8 cellular contexts compared by ENCODE assay signal in the genomic region with DNA sequence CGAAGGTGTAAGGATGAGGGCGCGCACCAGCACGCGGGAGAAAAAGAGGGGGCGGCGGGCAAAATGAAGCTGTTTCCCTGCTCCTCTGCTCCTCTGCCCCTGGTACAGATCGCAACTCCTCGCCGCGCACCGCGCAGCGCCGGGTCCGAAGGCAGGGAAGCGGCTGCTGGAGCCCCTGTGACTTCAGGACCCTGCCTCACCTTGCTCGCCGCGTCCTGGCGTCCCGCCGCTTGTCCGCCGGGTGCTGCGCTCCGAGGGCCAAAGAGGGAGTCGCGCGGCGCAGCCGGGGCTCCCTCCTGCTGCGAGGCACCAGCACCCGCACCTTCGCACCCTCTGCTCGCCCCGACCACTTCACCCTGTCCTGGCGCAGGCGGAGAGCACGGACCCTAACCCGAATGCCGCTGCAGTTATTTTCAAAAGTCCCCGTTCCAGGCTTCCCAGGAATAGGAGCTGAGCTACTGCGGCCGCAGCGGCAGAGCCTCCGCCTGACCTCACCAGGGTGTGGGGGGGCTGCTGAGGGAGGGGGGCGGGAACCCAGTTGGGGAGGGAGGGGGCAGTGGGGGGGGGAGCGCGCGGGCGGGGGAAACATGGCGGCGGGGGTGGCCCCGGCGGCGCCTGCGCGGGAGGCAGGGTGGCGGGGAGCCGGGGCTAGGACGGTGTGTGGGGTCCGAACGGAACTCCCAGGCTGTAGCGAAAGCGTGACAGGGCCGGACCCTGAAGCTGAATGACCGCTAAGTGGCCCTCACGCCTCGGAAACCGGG. TPM values are rescaled to one million over a fixed set of nuclear protein-coding genes. Genes with fewer than 3 reads are reported as not detected.
DNase-seq lines count a peak whose midpoint lies in the region; ATAC-seq and TF ChIP-seq lines count a peak whose summit lies in the region.

A gene with protein sequence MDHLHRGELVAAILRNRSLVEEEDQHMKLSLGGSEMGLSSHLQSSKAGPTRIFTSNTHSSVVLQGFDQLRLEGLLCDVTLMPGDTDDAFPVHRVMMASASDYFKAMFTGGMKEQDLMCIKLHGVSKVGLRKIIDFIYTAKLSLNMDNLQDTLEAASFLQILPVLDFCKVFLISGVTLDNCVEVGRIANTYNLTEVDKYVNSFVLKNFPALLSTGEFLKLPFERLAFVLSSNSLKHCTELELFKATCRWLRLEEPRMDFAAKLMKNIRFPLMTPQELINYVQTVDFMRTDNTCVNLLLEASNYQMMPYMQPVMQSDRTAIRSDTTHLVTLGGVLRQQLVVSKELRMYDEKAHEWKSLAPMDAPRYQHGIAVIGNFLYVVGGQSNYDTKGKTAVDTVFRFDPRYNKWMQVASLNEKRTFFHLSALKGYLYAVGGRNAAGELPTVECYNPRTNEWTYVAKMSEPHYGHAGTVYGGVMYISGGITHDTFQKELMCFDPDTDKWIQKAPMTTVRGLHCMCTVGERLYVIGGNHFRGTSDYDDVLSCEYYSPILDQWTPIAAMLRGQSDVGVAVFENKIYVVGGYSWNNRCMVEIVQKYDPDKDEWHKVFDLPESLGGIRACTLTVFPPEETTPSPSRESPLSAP (minus strand): TSS at position 503 of the 761 bp plus-strand sequence. CDS start 88,337 bp downstream, outside the sequence.

- H3K36me3 ChIP-seq in SK-N-MC (ENCODE audit: insufficient read depth, low read length), result no peaks in the 10 kb centered on the region
- no peaks in the 10 kb centered on the region for H3K36me3 ChIP-seq in PC-9 (ENCODE audit: low read depth)

- H3K27ac Mint-ChIP-seq in dendritic cell treated with granulocyte-macrophage colony-stimulating factor and Interleukin-4, amounts not matched to agents 40 ng/mL and 50 ng/mL, for 4 days, result peak within 1 kb of the TSS; percentile 50

- no peaks in the 10 kb centered on the region for H3K9me2 ChIP-seq in PC-9 (ENCODE audit: insufficient read depth)

- H3K27ac ChIP-seq in SK-N-MC (no peak within 1 kb of the TSS), PC-9 (no peak within 1 kb of the TSS)

- peak in 12 of 14 donors; percentile 5 to 54 (median 26) for DNase-seq in C1 segment of cervical spinal cord (lab: John Stamatoyannopoulos, UW)
- DNase-seq in SK-N-MC (ENCODE audit: low read depth, low spot score), result no peak
- DNase-seq in left colon, result peak; percentile 33
- peak; percentile 18 for DNase-seq in stimulated activated CD4-positive, alpha-beta T cell treated with anti-CD3 and anti-CD28 coated beads, Interleukin-15, amount 100 ng/mL, for 24 hours
- DNase-seq in PC-9, result no peak
- no peak for DNase-seq in activated CD4-positive, CD25-positive, alpha-beta regulatory T cell (lab: John Stamatoyannopoulos, UW)

- H3K9me3 ChIP-seq in SK-N-MC (ENCODE audit: low read depth, low read length) (no peaks in the 10 kb centered on the region), PC-9 (ENCODE audit: insufficient read depth, low read depth) (no peaks in the 10 kb centered on the region)

- H3K4me3 ChIP-seq in SK-N-MC (peak within 1 kb of the TSS; percentile 77), PC-9 (no peak within 1 kb of the TSS)

- peak within 1 kb of the TSS; percentile 72 for H3K9ac ChIP-seq in SK-N-MC (ENCODE audit: insufficient read length)

- POLR2A ChIA-PET in PC-9 (lab: Charles Lee; ENCODE audit: unreplicated experiment), result no interaction called here

- no peak within 1 kb of the TSS for H3K4me2 ChIP-seq in PC-9

- H3K79me2 ChIP-seq in PC-9 (ENCODE audit: low read depth), result no peaks in the 10 kb centered on the region

- H3F3A ChIP-seq in PC-9 (ENCODE audit: insufficient read depth, low read depth), result no peaks in the 10 kb centered on the region

- TF ChIP-seq CTCF in PC-9 (conservative IDR thresholded peaks at IDR 0.05), result no peak

- peak; percentile 58 for ATAC-seq in GM21360 (IDR thresholded peaks at IDR 0.05; ENCODE audit: unreplicated experiment)
- ATAC-seq in left colon, result peak; percentile 82

- CTCF ChIA-PET in PC-9 (lab: Charles Lee), result no interaction called here

- H3K4me1 ChIP-seq in PC-9 (replicated peaks; ENCODE audit: insufficient read depth), result no peaks in the 10 kb centered on the region

- H3K4me1 Mint-ChIP-seq in dendritic cell treated with granulocyte-macrophage colony-stimulating factor and Interleukin-4, amounts not matched to agents 40 ng/mL and 50 ng/mL, for 4 days (ENCODE audit: low read depth), result peaks cover 15% of the 10 kb centered on the region

- H3K27me3 Mint-ChIP-seq in dendritic cell treated with granulocyte-macrophage colony-stimulating factor and Interleukin-4, amounts not matched to agents 40 ng/mL and 50 ng/mL, for 4 days, result peaks cover 14% of the 10 kb centered on the region

- H3K27me3 ChIP-seq in PC-9 (ENCODE audit: insufficient read depth, low read depth), result no peaks in the 10 kb centered on the region

- H2AFZ ChIP-seq in PC-9, result no peak within 1 kb of the TSS

- no peaks in the 10 kb centered on the region for H3K9me3 Mint-ChIP-seq in dendritic cell treated with granulocyte-macrophage colony-stimulating factor and Interleukin-4, amounts not matched to agents 40 ng/mL and 50 ng/mL, for 4 days

- intact Hi-C loops in dendritic cell treated with granulocyte-macrophage colony-stimulating factor and Interleukin-4, amounts not matched to agents 40 ng/mL and 50 ng/mL, for 4 days (cut with micrococcal nuclease), result loop anchor here (1.0 kb wide), 1 partner anchor 12 kb away; no protein-coding TSS in a partner anchor
- intact Hi-C loops in left colon (cut with DNase I, micrococcal nuclease), result no loop called here
- intact Hi-C loops in PC-9 (cut with micrococcal nuclease; ENCODE audit: unreplicated experiment), result no loop called here

- no peaks in the 10 kb centered on the region for H4K20me1 ChIP-seq in PC-9 (ENCODE audit: insufficient read depth)

- peak within 1 kb of the TSS; percentile 77 for H3K4me3 Mint-ChIP-seq in dendritic cell treated with granulocyte-macrophage colony-stimulating factor and Interleukin-4, amounts not matched to agents 40 ng/mL and 50 ng/mL, for 4 days

- no TSS peak for BruUV-seq in PC-9 (replicated peaks; lab: Mats Ljungman, UMichigan)

- H3K36me3 Mint-ChIP-seq in dendritic cell treated with granulocyte-macrophage colony-stimulating factor and Interleukin-4, amounts not matched to agents 40 ng/mL and 50 ng/mL, for 4 days (ENCODE audit: low read depth), result no peaks in the 10 kb centered on the region

RNA-seq across cellular contexts. Expression of the gene that starts here (rescaled TPM):
- total RNA-seq in left colon (1 to 10 TPM; 3.0 to 6.3 TPM), PC-9 (2021) (not detected in 2 replicates)

Comparison
In these comparisons a context has a peak if more than half of its experiments do, and no peak if none do; other contexts are left out.
1. DNase-seq: peak in C1 segment of cervical spinal cord (12 of 14), left colon (2 of 2) and stimulated activated CD4-positive, alpha-beta T cell treated with anti-CD3 and anti-CD28 coated beads, Interleukin-15, amount 100 ng/mL, for 24 hours (single experiment); none in SK-N-MC (single experiment), PC-9 (0 of 2) and activated CD4-positive, CD25-positive, alpha-beta regulatory T cell (0 of 4).